8 cellular contexts compared by ENCODE assay signal in the genomic region with DNA sequence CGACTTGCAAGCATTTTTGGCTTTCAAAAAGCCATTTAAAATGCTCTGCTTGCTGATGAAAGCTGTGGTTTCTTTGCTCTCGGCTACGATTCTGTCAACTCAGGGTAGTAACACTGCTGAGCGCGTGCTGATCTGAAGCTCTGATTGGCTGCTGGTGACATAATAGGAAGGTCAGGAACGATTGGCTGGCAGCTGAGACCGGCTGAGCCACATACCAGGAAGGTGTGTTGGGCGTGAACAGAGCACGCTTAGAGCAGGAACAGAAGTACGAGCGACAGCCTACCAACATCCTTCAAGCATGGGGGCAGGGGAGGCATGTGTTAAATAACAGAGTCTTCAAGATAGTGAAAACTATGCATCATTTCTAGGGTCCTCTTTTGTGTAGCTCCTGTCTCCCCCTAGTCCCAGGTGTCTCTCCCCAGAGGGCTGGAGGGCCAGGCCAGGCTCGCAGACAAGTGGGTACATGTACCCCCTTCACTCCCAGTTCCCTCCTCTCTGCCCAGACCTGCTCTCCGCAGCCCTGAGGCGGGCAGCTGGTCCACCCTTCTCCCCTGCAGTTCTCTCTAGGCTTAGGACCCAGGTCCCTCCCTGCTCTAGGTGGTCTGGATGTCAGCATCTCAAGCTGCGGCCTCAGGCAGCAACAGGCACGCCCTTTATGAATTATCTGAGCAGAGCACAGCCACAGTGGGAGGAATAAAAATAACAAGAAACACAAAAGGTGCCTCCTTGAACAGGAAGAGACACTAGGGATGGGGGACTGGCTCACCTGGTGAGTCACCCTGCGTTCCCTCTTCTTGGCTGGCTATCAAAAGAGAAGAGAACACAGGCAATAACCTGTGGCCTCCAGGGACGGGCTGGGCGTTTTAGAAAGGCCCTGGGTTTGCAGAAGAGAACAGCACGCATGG.
A peak's percentile ranks its signal among the peaks of the same experiment; 100 is the strongest.
DNase-seq lines count a peak whose midpoint lies in the region; ATAC-seq, FAIRE-seq and TF ChIP-seq lines count a peak whose summit lies in the region.

No MANE protein-coding gene starts in this region.

- WGBS in GM12878 (ENCODE audit: insufficient coverage, insufficient replicate concordance, low lambda C conversion rate, missing lambda C conversion rate) = 33% methylated on average over 20 of the region's 20 CpGs

- peak overlapping the region; percentile 52 for H3K4me2 ChIP-seq in GM12878 (ENCODE audit: control insufficient read depth, insufficient read depth)

- CTCF ChIA-PET in GM12878 (lab: Yijun Ruan, JAX) = interaction anchor here (1.3 kb wide), 1 partner anchor 34 kb away, joined by 5 read pairs; no protein-coding TSS in a partner anchor

- H2AFZ ChIP-seq in GM12878 (ENCODE audit: control insufficient read depth, low read depth, low read length) = peak overlapping the region; percentile 53

- RAD21 ChIA-PET in GM12878 (lab: Charles Lee; ENCODE audit: unreplicated experiment) = no interaction called here

- FAIRE-seq in GM12878 (lab: Jason Lieb, UNC) = peak; percentile 98

- no peak for TF ChIP-seq RAD21 in GM12878 (IDR thresholded peaks at IDR 0.05; ENCODE audit: insufficient read depth, low read depth, low read length)

- H3K9ac ChIP-seq in GM12878 (ENCODE audit: control insufficient read depth, insufficient read depth, low read length) = no peak overlapping the region
- peak overlapping the region in 1 of 3 donors; percentile 54 for H3K9ac ChIP-seq in skeletal muscle tissue (ENCODE audit: low read depth in 1 of 3, low read length in 3 of 3)

- peak; percentile 74 for TF ChIP-seq POLR2A in GM12878 (IDR thresholded peaks at IDR 0.05; ENCODE audit: low read depth, low read length)

- POLR2A ChIA-PET in GM12878 (lab: Charles Lee) = no interaction called here

- no peaks in the 10 kb centered on the region for H4K20me1 ChIP-seq in GM12878 (ENCODE audit: control insufficient read depth, insufficient read depth)

- no TSS peak for BruUV-seq in GM12878 (replicated peaks; lab: Mats Ljungman, UMichigan)

- H3K27ac ChIP-seq in GM12878 (ENCODE audit: control insufficient read depth, insufficient read depth) = no peak overlapping the region
- H3K27ac ChIP-seq in skeletal muscle tissue (ENCODE audit: low read depth, low read length) = no peak overlapping the region

- in situ Hi-C loops in GM12878 (cut with MboI) = no loop called here

- peaks cover 6% of the 10 kb centered on the region for H3K4me1 ChIP-seq in GM12878 (ENCODE audit: control insufficient read depth, insufficient read depth, low read length)
- H3K4me1 ChIP-seq in skeletal muscle tissue (ENCODE audit: control insufficient read depth in 3 of 3, insufficient read depth in 3 of 3, low read length in 3 of 3) = peaks cover 9 to 10% (median 9%) of the 10 kb centered on the region in 3 donors

- H3K4me3 ChIP-seq in GM12878 (no peak overlapping the region), skeletal muscle tissue (ENCODE audit: low read length in 3 of 3) (peak overlapping the region; percentile 46 to 54 (median 54))

- H3K9me3 ChIP-seq in GM12878 (replicated peaks; ENCODE audit: control insufficient read depth, insufficient read depth, low read length) (no peaks in the 10 kb centered on the region), skeletal muscle tissue (ENCODE audit: control insufficient read depth in 3 of 3, low read length in 3 of 3) (no peaks in the 10 kb centered on the region)

- TF ChIP-seq CTCF in GM10266 (IDR thresholded peaks at IDR 0.05; ENCODE audit: control insufficient read depth, insufficient read depth, low read depth, missing control alignments) (no peak), GM12878 (IDR thresholded peaks at IDR 0.05 in 2 of 3, conservative IDR thresholded peaks at IDR 0.05 in 1 of 3; ENCODE audit: control insufficient read depth in 2 of 3, extremely low read depth in 1 of 3, insufficient read depth in 1 of 3, low read depth in 3 of 3, low read length in 3 of 3) (no peak)

- ATAC-seq in HG02571 (IDR thresholded peaks at IDR 0.05; ENCODE audit: unreplicated experiment) = peak; percentile 96
- peak; percentile 100 for ATAC-seq in GM12878

- TF ChIP-seq EP300 in GM12878 (IDR thresholded peaks at IDR 0.05; ENCODE audit: borderline replicate concordance in 1 of 2, control insufficient read depth in 1 of 2, low read depth in 2 of 2, low read length in 2 of 2) = no peak

- DNase-seq in GM10266 (ENCODE audit: extremely low spot score) (peak; percentile 87), NCI-H1092 (lab: John Stamatoyannopoulos, UW) (peak; percentile 54), T-helper 9 cell (peak; percentile 61), GM12878 (ENCODE audit: low read depth, low spot score) (peak; percentile 50), iPS DF 4.7 (ENCODE audit: extremely low read depth, low spot score) (peak; percentile 92), KG1 (lab: John Stamatoyannopoulos, UW) (no peak)

- H3K27me3 ChIP-seq in GM12878 (replicated peaks in 1 of 2; ENCODE audit: control insufficient read depth in 2 of 2, insufficient read depth in 2 of 2, low read length in 1 of 2) (no peaks in the 10 kb centered on the region), skeletal muscle tissue (ENCODE audit: control insufficient read depth in 3 of 3, insufficient read depth in 3 of 3, low read length in 3 of 3) (peaks cover 0 to 3% (median 0%) of the 10 kb centered on the region in 3 donors)

- SMC1A ChIA-PET in GM12878 (lab: Charles Lee; ENCODE audit: uncharacterized antibody, unreplicated experiment) = interaction anchor here (1.2 to 1.5 kb wide), 2 partner anchors 9 to 70 kb away, joined by 3 to 4 read pairs; no protein-coding TSS in a partner anchor

- no peaks in the 10 kb centered on the region for H3K36me3 ChIP-seq in GM12878 (ENCODE audit: control insufficient read depth in 2 of 2, insufficient read depth in 2 of 2, low read length in 1 of 2)
- H3K36me3 ChIP-seq in skeletal muscle tissue (ENCODE audit: control insufficient read depth in 3 of 3, insufficient read depth in 3 of 3, low read length in 3 of 3) = no peaks in the 10 kb centered on the region

- intact Hi-C loops in GM12878 (cut with micrococcal nuclease; ENCODE audit: unreplicated experiment) = no loop called here

- H3K79me2 ChIP-seq in GM12878 (ENCODE audit: control insufficient read depth, insufficient read depth, low read length) = no peaks in the 10 kb centered on the region

TF ChIP-seq in GM12878, 131 proteins besides CTCF, POLR2A, EP300 and RAD21 (continues in another document):
- TF ChIP-seq JUND (IDR thresholded peaks at IDR 0.05; ENCODE audit: low read depth, low read length) (peak; percentile 35; the same call in 1 of the 2 replicates), POLR2AphosphoS2 (IDR thresholded peaks at IDR 0.05; ENCODE audit: low read depth, low read length) (no peak), BHLHE40 (IDR thresholded peaks at IDR 0.05; ENCODE audit: borderline replicate concordance in 1 of 2, low read depth in 2 of 2, low read length in 1 of 2) (peak in 1 of 2 experiments; percentile 33; a peak in 1 of 4 replicates), FOXK2 (IDR thresholded peaks at IDR 0.05) (peak; percentile 54; the same call in 1 of the 2 replicates), ZNF687 (IDR thresholded peaks at IDR 0.05) (no peak), PKNOX1 (IDR thresholded peaks at IDR 0.05) (peak; percentile 42), ATF2 (IDR thresholded peaks at IDR 0.05; ENCODE audit: low read length) (peak; percentile 85; the same call in 1 of the 2 replicates), ATF7 (IDR thresholded peaks at IDR 0.05; ENCODE audit: low read depth) (peak; percentile 88)
